9 cellular contexts compared by ENCODE assay signal in genomic region chr1:18955116-18955441, GRCh38. TPM values are rescaled to one million over a fixed set of nuclear protein-coding genes. Genes with fewer than 3 reads are reported as not detected.
DNase-seq lines count a peak whose midpoint lies in the region; TF ChIP-seq lines count a peak whose summit lies in the region.
"Had no signal": no experiment of that assay in that cellular context is flagged by ENCODE, and none has a peak within 500 bp of the region (broad histone marks: within the 10 kb centered on the region; RNA-seq: fewer than 3 reads in every experiment).

No MANE protein-coding gene starts in this region.

- no CpG with 5 or more reads among the region's 6 CpGs for WGBS in neuronal stem cell (ENCODE audit: extremely low coverage in 2 of 2, insufficient read length in 2 of 2, insufficient replicate concordance in 1 of 2), 2 donors

- H3K36me3 Mint-ChIP-seq in CD14-positive monocyte (peaks cover 26 to 28% of the 10 kb centered on the region in 2 donors), endothelial cell (ENCODE audit: low read depth, unreplicated experiment) (peaks cover 6% of the 10 kb centered on the region)

- H3K27me3 Mint-ChIP-seq in CD14-positive monocyte (ENCODE audit: low read depth in 3 of 3): peaks cover 37 to 53% (median 42%) of the 10 kb centered on the region in 3 donors
- peaks cover 11% of the 10 kb centered on the region for H3K27me3 Mint-ChIP-seq in endothelial cell (ENCODE audit: unreplicated experiment)

- H3K14ac ChIP-seq in neuronal stem cell (ENCODE audit: low read length): no peak overlapping the region

- no peak overlapping the region for H2AFZ ChIP-seq in OCI-LY1 (ENCODE audit: low read length)
- H2AFZ ChIP-seq in neuronal stem cell (ENCODE audit: low read length): peak overlapping the region; percentile 83

- no peak overlapping the region for H2BK120ac ChIP-seq in neuronal stem cell (ENCODE audit: low read depth, low read length)

- peak overlapping the region; percentile 30 for H2AK5ac ChIP-seq in neuronal stem cell (ENCODE audit: low read depth, low read length)

- H3K9me3 Mint-ChIP-seq in CD14-positive monocyte (peaks cover 0 to 7% (median 1%) of the 10 kb centered on the region in 7 donors), endothelial cell (ENCODE audit: unreplicated experiment) (no peaks in the 10 kb centered on the region)

- H3K27ac Mint-ChIP-seq in CD14-positive monocyte (peak overlapping the region; percentile 46 to 94 (median 77)), endothelial cell (ENCODE audit: unreplicated experiment) (peak overlapping the region; percentile 84)

- DNase-seq in CD14-positive monocyte (ENCODE audit: low spot score) (no peak), endothelial cell (ENCODE audit: low spot score) (no peak), neuronal stem cell (ENCODE audit: low spot score) (no peak), DMS79 (lab: John Stamatoyannopoulos, UW) (no peak), KG1 (lab: John Stamatoyannopoulos, UW) (no peak)
- no peak for DNase-seq in effector CD4-positive, alpha-beta T cell
- DNase-seq in stimulated activated CD4-positive, alpha-beta T cell treated with anti-CD3 and anti-CD28 coated beads, Interleukin-15, amount 100 ng/mL, for 24 hours: no peak
- DNase-seq: NCI-H2029 treated with DMSO at 0.1 percent for 48 hours had no signal

- no peak overlapping the region for H2BK12ac ChIP-seq in neuronal stem cell (ENCODE audit: low read length)

- H3K4me1 Mint-ChIP-seq in CD14-positive monocyte (peaks cover 60% of the 10 kb centered on the region), endothelial cell (ENCODE audit: unreplicated experiment) (peaks cover 35% of the 10 kb centered on the region)

- H4K20me1 ChIP-seq in OCI-LY1 (ENCODE audit: insufficient read depth, low read length): no peaks in the 10 kb centered on the region

- H3K23ac ChIP-seq in neuronal stem cell (ENCODE audit: low read depth, low read length, poor library complexity): peak overlapping the region; percentile 60

- H2BK15ac ChIP-seq in neuronal stem cell (ENCODE audit: low read length): no peak overlapping the region

- H3K9ac ChIP-seq in OCI-LY1 (ENCODE audit: low read length): no peak overlapping the region
- no peak overlapping the region for H3K9ac ChIP-seq in neuronal stem cell (ENCODE audit: low read depth, low read length, poor library complexity)

- H3K18ac ChIP-seq in neuronal stem cell (ENCODE audit: low read length): peak overlapping the region; percentile 7

- H3K27me3 ChIP-seq in OCI-LY1 (ENCODE audit: insufficient read depth, low read length): peaks cover 6% of the 10 kb centered on the region; the same call in 1 of the 2 replicates
- peaks cover 7 to 28% (median 8%) of the 10 kb centered on the region in 3 experiments for H3K27me3 ChIP-seq in neuronal stem cell (ENCODE audit: control insufficient read depth in 3 of 3, insufficient read depth in 3 of 3, low read depth in 1 of 3, low read length in 3 of 3)

- H3K4me3 ChIP-seq in OCI-LY1 (ENCODE audit: low read depth, low read length, poor library complexity, severe bottlenecking) (no peak overlapping the region), neuronal stem cell (ENCODE audit: low read length in 2 of 2) (peak overlapping the region; percentile 68 to 82)

- H3K4me1 ChIP-seq in OCI-LY1 (ENCODE audit: insufficient read depth, low read length, severe bottlenecking): peaks cover 4% of the 10 kb centered on the region
- H3K4me1 ChIP-seq in neuronal stem cell (ENCODE audit: control insufficient read depth in 2 of 2, insufficient read depth in 1 of 2, low read depth in 1 of 2, low read length in 2 of 2): peaks cover 21 to 28% of the 10 kb centered on the region in 2 donors

- intact Hi-C loops in CD14-positive monocyte (cut with micrococcal nuclease): loop anchor here (5.0 kb wide), 2 partner anchors 48 to 357 kb away; partner anchors contain the start of genes AKR7A2 (in 1 of the 2) and SLC66A1 (in 1 of the 2)

- H4K8ac ChIP-seq in neuronal stem cell (ENCODE audit: low read depth, low read length): no peak overlapping the region

- H3K79me2 ChIP-seq in OCI-LY1 (ENCODE audit: insufficient read depth, low read length): no peaks in the 10 kb centered on the region

- H3K27ac ChIP-seq in OCI-LY1 (ENCODE audit: low read depth, low read length, poor library complexity, severe bottlenecking): no peak overlapping the region
- no peak overlapping the region for H3K27ac ChIP-seq in neuronal stem cell (replicated peaks; ENCODE audit: low read length)

- no peak overlapping the region for H4K91ac ChIP-seq in neuronal stem cell (ENCODE audit: low read depth, low read length, poor library complexity)

- H3K36me3 ChIP-seq in OCI-LY1 (ENCODE audit: insufficient read depth, low read length): no peaks in the 10 kb centered on the region
- no peaks in the 10 kb centered on the region for H3K36me3 ChIP-seq in neuronal stem cell (replicated peaks in 1 of 2; ENCODE audit: control insufficient read depth in 2 of 2, insufficient read depth in 2 of 2, low read length in 2 of 2)

- H2BK5ac ChIP-seq in neuronal stem cell (ENCODE audit: low read length): no peak overlapping the region

- H3K4ac ChIP-seq in neuronal stem cell (ENCODE audit: low read length): no peak overlapping the region

- H3K9me3 ChIP-seq in OCI-LY1 (ENCODE audit: low read length) (no peaks in the 10 kb centered on the region), neuronal stem cell (replicated peaks in 1 of 2; ENCODE audit: control insufficient read depth in 2 of 2, insufficient read depth in 1 of 2, low read depth in 1 of 2, low read length in 2 of 2) (peaks cover 0 to 1% of the 10 kb centered on the region in 2 donors)

- peak overlapping the region; percentile 8; the same call in 1 of the 2 replicates for H3K4me2 ChIP-seq in OCI-LY1 (ENCODE audit: low read length)
- H3K4me2 ChIP-seq in neuronal stem cell (ENCODE audit: insufficient read depth, low read length, poor library complexity, severe bottlenecking): peak overlapping the region; percentile 92

- TF ChIP-seq CTCF in CD14-positive monocyte (IDR thresholded peaks at IDR 0.05) (no peak), OCI-LY1 (IDR thresholded peaks at IDR 0.05; ENCODE audit: low read length) (no peak), endothelial cell (IDR thresholded peaks at IDR 0.05; ENCODE audit: unreplicated experiment) (no peak)

- H3K4me3 Mint-ChIP-seq in CD14-positive monocyte: peak overlapping the region; percentile 91 to 92
- peak overlapping the region; percentile 90 for H3K4me3 Mint-ChIP-seq in endothelial cell (ENCODE audit: unreplicated experiment)

- H3K79me1 ChIP-seq in neuronal stem cell (ENCODE audit: low read depth, low read length): peaks cover 6% of the 10 kb centered on the region

- H3F3A ChIP-seq in OCI-LY1 (ENCODE audit: insufficient read depth, low read length): no peaks in the 10 kb centered on the region

- H3K9me2 ChIP-seq in OCI-LY1 (ENCODE audit: low read depth, low read length): no peaks in the 10 kb centered on the region

RNA-seq across cellular contexts. Expression of gene IFFO2, which starts 1.4 kb away (rescaled TPM):
- polyA plus RNA-seq in CD14-positive monocyte: under 1 TPM; 0.78 to 0.94 TPM
- total RNA-seq in endothelial cell (ENCODE audit: unreplicated experiment): 16.7 TPM
- polyA plus RNA-seq in neuronal stem cell (2013, experiment 1 of 2): 3.4 TPM
- polyA plus RNA-seq in neuronal stem cell (2013, experiment 2 of 2): 3.3 TPM

RNA-seq across cellular contexts. Expression of gene ALDH4A1, which starts 52.7 kb away (rescaled TPM):
- polyA plus RNA-seq in CD14-positive monocyte: 1 to 10 TPM; 4.8 to 7.8 TPM
- total RNA-seq in endothelial cell (ENCODE audit: unreplicated experiment): 27.8 TPM
- 11.9 TPM for polyA plus RNA-seq in neuronal stem cell (2013, experiment 1 of 2)
- 11.5 TPM for polyA plus RNA-seq in neuronal stem cell (2013, experiment 2 of 2)
